ENCODE assay signal across 1 cellular context in genomic region chr14:68284834-68285233, GRCh38.
TF ChIP-seq lines count a peak whose summit lies in the region.

No MANE protein-coding gene starts in this region.

TF ChIP-seq in H1, 55 proteins besides CTCF, POLR2A, EP300 and RAD21 (continued from another document):
- no peak for TF ChIP-seq SIN3A (conservative IDR thresholded peaks at IDR 0.05 in 1 of 2, IDR thresholded peaks at IDR 0.05 in 1 of 2; ENCODE audit: low read depth in 1 of 2, low read length in 2 of 2)
- TF ChIP-seq RXRA (IDR thresholded peaks at IDR 0.05; ENCODE audit: insufficient read depth, low read depth, low read length): no peak
- TF ChIP-seq, protein P1, sequence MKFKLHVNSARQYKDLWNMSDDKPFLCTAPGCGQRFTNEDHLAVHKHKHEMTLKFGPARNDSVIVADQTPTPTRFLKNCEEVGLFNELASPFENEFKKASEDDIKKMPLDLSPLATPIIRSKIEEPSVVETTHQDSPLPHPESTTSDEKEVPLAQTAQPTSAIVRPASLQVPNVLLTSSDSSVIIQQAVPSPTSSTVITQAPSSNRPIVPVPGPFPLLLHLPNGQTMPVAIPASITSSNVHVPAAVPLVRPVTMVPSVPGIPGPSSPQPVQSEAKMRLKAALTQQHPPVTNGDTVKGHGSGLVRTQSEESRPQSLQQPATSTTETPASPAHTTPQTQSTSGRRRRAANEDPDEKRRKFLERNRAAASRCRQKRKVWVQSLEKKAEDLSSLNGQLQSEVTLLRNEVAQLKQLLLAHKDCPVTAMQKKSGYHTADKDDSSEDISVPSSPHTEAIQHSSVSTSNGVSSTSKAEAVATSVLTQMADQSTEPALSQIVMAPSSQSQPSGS (IDR thresholded peaks at IDR 0.05; ENCODE audit: low read length): no peak
- TF ChIP-seq FOSL1 (IDR thresholded peaks at IDR 0.05; ENCODE audit: insufficient read depth, low read depth, low read length): no peak
- TF ChIP-seq CEBPB (IDR thresholded peaks at IDR 0.05; ENCODE audit: low read depth, low read length): no peak
TF ChIP-seq in H1: peak in this region for 0.
